In the genomic region with DNA sequence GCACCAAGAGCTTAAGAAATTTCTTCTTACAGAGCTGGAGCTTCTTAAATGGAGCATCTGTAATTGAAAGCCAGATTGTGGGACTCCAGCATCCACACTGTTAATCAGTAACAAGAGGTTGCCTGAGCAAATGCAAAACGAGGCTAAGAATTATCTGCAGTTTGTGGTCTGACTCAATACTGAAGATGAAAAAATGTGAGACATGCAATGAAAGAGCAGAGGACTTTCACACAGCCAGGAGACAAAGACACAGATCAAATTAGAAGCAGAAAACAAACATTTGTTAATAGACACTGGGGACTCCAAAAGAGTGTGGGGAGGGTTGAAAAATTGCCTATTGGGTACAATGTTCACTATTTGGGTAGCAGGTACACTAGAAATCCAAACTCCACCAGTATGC, we compare ENCODE assay signal across 12 cellular contexts.
DNase-seq lines count a peak whose midpoint lies in the region; ATAC-seq and TF ChIP-seq lines count a peak whose summit lies in the region.
"Had no signal": no experiment of that assay in that cellular context is flagged by ENCODE, and none has a peak within 500 bp of the region (broad histone marks: within the 10 kb centered on the region; RNA-seq: fewer than 3 reads in every experiment).

No MANE protein-coding gene starts in this region.

- H3F3A ChIP-seq in SU-DHL-6 (ENCODE audit: insufficient read depth): no peaks in the 10 kb centered on the region

- no peaks in the 10 kb centered on the region for H3K36me3 Mint-ChIP-seq in effector memory CD8-positive, alpha-beta T cell (ENCODE audit: insufficient read depth)
- H3K36me3 Mint-ChIP-seq: CD8-positive, alpha-beta T cell had no signal

- H4K20me1 ChIP-seq in SU-DHL-6 (ENCODE audit: low read depth, low read length): no peaks in the 10 kb centered on the region

- peak overlapping the region; percentile 87 for H2AFZ ChIP-seq in SU-DHL-6 (ENCODE audit: low read depth, low read length, severe bottlenecking)

- peak; percentile 19 for DNase-seq in DMS53 treated with DMSO at 0.1 percent for 48 hours (lab: John Stamatoyannopoulos, UW; ENCODE audit: unreplicated experiment)
- DNase-seq in NCI-H2227 treated with DMSO at 0.1 percent for 48 hours (lab: John Stamatoyannopoulos, UW): no peak
- no peak for DNase-seq in dermis blood vessel endothelial cell
- DNase-seq in NCI-H1436 treated with DMSO at 0.1 percent for 48 hours (lab: John Stamatoyannopoulos, UW): no peak
- no peak for DNase-seq in effector memory CD8-positive, alpha-beta T cell
- DNase-seq: activated naive CD4-positive, alpha-beta T cell treated with anti-CD3 and anti-CD28 coated beads, Interleukin-2, amount 50 U/mL, for 16 hours; CD8-positive, alpha-beta T cell; NCI-H1930 had no signal

- no peak for TF ChIP-seq CTCF in SU-DHL-6 (IDR thresholded peaks at IDR 0.05; ENCODE audit: insufficient read depth, low read length, poor library complexity, severe bottlenecking)

- no peak overlapping the region for H3K4me3 ChIP-seq in SU-DHL-6 (ENCODE audit: insufficient read depth, low read length, poor library complexity, severe bottlenecking)

- peaks cover 0 to 10% of the 10 kb centered on the region in 2 donors for H3K27me3 Mint-ChIP-seq in effector memory CD8-positive, alpha-beta T cell

- no peaks in the 10 kb centered on the region for H3K9me3 ChIP-seq in SU-DHL-6 (ENCODE audit: insufficient read depth, low read length)

- H3K9me2 ChIP-seq in SU-DHL-6 (replicated peaks; ENCODE audit: insufficient read depth, low read length): no peaks in the 10 kb centered on the region

- no peaks in the 10 kb centered on the region for H3K9me3 Mint-ChIP-seq in effector memory CD8-positive, alpha-beta T cell
- H3K9me3 Mint-ChIP-seq: CD8-positive, alpha-beta T cell had no signal

- H3K36me3 ChIP-seq in SU-DHL-6 (ENCODE audit: low read length): no peaks in the 10 kb centered on the region

- ATAC-seq in GM19328 (IDR thresholded peaks at IDR 0.05; ENCODE audit: unreplicated experiment) (peak; percentile 56), HG02885 (IDR thresholded peaks at IDR 0.05; ENCODE audit: poor library complexity, unreplicated experiment) (peak; percentile 59)
- no peak for ATAC-seq in effector memory CD8-positive, alpha-beta T cell (replicated peaks)
- ATAC-seq: CD8-positive, alpha-beta T cell; esophagus mucosa had no signal

- H3K79me2 ChIP-seq in SU-DHL-6 (ENCODE audit: insufficient read depth, low read length): no peaks in the 10 kb centered on the region

- 0 out of 2 replicates have a peak overlapping the region, but pooled peaks have one; percentile 9 for H3K9ac ChIP-seq in SU-DHL-6 (ENCODE audit: low read length)

- H3K27ac Mint-ChIP-seq in effector memory CD8-positive, alpha-beta T cell: peak overlapping the region in 1 of 2 donors; percentile 32
- H3K27ac Mint-ChIP-seq: CD8-positive, alpha-beta T cell had no signal

- peaks cover 4 to 11% of the 10 kb centered on the region in 2 donors for H3K4me1 Mint-ChIP-seq in effector memory CD8-positive, alpha-beta T cell (ENCODE audit: low read depth in 2 of 2)

- H3K4me2 ChIP-seq in SU-DHL-6 (ENCODE audit: low read depth, low read length, poor library complexity, severe bottlenecking): peak overlapping the region; percentile 44

- H3K4me3 Mint-ChIP-seq in effector memory CD8-positive, alpha-beta T cell: no peak overlapping the region
- H3K4me3 Mint-ChIP-seq: CD8-positive, alpha-beta T cell had no signal

- no peaks in the 10 kb centered on the region for H3K27me3 ChIP-seq in SU-DHL-6 (ENCODE audit: low read length)

- H3K27ac ChIP-seq in SU-DHL-6 (ENCODE audit: low read depth, low read length): peak overlapping the region; percentile 59
